ENCODE assay signal across 25 cellular contexts in genomic region chr18:71643822-71644221, GRCh38.
"Had no signal": no experiment of that assay in that cellular context is flagged by ENCODE, and none has a peak within 500 bp of the region (broad histone marks: within the 10 kb centered on the region; RNA-seq: fewer than 3 reads in every experiment).

No MANE protein-coding gene starts in this region.

- ATAC-seq: effector memory CD8-positive, alpha-beta T cell; esophagus mucosa; foreskin keratinocyte; gastrocnemius medialis; gastroesophageal sphincter; heart left ventricle; heart right ventricle had no signal

- H3K4me1 ChIP-seq: colonic mucosa, esophagus muscularis mucosa, esophagus squamous epithelium, foreskin keratinocyte, gastrocnemius medialis, gastroesophageal sphincter, heart left ventricle, heart right ventricle had no signal

- H3K27ac ChIP-seq: colonic mucosa, coronary artery, dorsolateral prefrontal cortex, epithelial cell of prostate, esophagus muscularis mucosa, esophagus squamous epithelium, foreskin keratinocyte, gastrocnemius medialis, gastroesophageal sphincter, heart left ventricle, heart right ventricle had no signal

- H3K9me3 ChIP-seq: colonic mucosa, esophagus muscularis mucosa, esophagus squamous epithelium, gastrocnemius medialis, gastroesophageal sphincter, heart right ventricle had no signal

- H3K36me3 ChIP-seq: colonic mucosa, esophagus muscularis mucosa, esophagus squamous epithelium, gastrocnemius medialis, gastroesophageal sphincter, heart left ventricle, heart right ventricle had no signal

- H3K27me3 ChIP-seq: colonic mucosa, dorsolateral prefrontal cortex, esophagus muscularis mucosa, esophagus squamous epithelium, foreskin keratinocyte, gastrocnemius medialis, gastroesophageal sphincter, heart left ventricle, heart right ventricle had no signal

- H3K4me3 ChIP-seq: colonic mucosa, coronary artery, dorsolateral prefrontal cortex, esophagus muscularis mucosa, esophagus squamous epithelium, gastrocnemius medialis, gastroesophageal sphincter, heart left ventricle, heart right ventricle had no signal

- FAIRE-seq: endothelial cell of umbilical vein had no signal

- DNase-seq: colonic mucosa; cortex of kidney; dermis blood vessel endothelial cell; dorsolateral prefrontal cortex; effector CD4-positive, alpha-beta T cell; effector CD8-positive, alpha-beta T cell; effector memory CD4-positive, alpha-beta T cell; effector memory CD8-positive, alpha-beta T cell; endodermal cell; erythroblast; esophagus squamous epithelium; foreskin fibroblast; foreskin keratinocyte; foreskin melanocyte; gastrocnemius medialis; glutamatergic neuron; head of caudate nucleus; heart left ventricle; heart right ventricle had no signal
